In the genomic region with DNA sequence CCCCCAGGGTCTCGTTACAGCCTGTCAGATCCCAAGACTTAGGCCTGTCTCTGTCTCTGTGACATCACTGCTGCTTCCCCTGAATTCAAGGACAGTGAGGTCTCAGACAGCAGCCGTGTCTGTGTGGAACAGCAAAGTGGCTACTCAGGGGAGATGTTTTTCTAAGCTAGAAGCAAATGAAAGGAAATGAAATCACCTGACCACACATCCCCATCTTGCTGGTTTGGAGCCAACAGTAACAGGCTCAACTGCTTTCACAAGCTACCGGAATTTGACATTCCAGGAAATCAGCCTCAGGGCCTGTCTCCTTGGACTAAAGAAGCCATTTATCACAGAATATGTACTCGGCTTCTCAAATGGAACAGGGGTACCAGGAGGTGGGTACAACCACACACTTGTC, we compare ENCODE assay signal across 9 cellular contexts.
DNase-seq lines count a peak whose midpoint lies in the region; ATAC-seq lines count a peak whose summit lies in the region.
"Had no signal": no experiment of that assay in that cellular context is flagged by ENCODE, and none has a peak within 500 bp of the region (broad histone marks: within the 10 kb centered on the region; RNA-seq: fewer than 3 reads in every experiment).

No MANE protein-coding gene starts in this region.

- no peaks in the 10 kb centered on the region for H3K27me3 ChIP-seq in thymus (ENCODE audit: control insufficient read depth, insufficient read depth)

- ATAC-seq in activated T-helper 17 cell treated with anti-CD3 and anti-CD28 coated beads, Interleukin-2, amount 50 U/mL, for 72 hours (replicated peaks): no peak
- ATAC-seq in T-cell (replicated peaks in 1 of 4): no peak
- ATAC-seq in GM21723 (IDR thresholded peaks at IDR 0.05; ENCODE audit: unreplicated experiment): no peak
- ATAC-seq: A549 had no signal

- POLR2A ChIA-PET in T-cell (lab: Charles Lee): no interaction called here

- peak; percentile 28 for DNase-seq in NCI-H82 (lab: John Stamatoyannopoulos, UW)
- no peak for DNase-seq in NCI-H82 treated with DMSO at 0.1 percent for 48 hours (lab: John Stamatoyannopoulos, UW; ENCODE audit: unreplicated experiment)
- peak; percentile 95 for DNase-seq in astrocyte of the hippocampus (ENCODE audit: low read depth, low spot score)
- DNase-seq in islet precursor cell: peak; percentile 95
- DNase-seq in T-cell: no peak

- no peaks in the 10 kb centered on the region for H3K27me3 Mint-ChIP-seq in activated T-helper 17 cell treated with anti-CD3 and anti-CD28 coated beads, Interleukin-2, amount 50 U/mL, for 72 hours
- H3K27me3 Mint-ChIP-seq in T-cell: no peaks in the 10 kb centered on the region

- no peak overlapping the region for H3K27ac Mint-ChIP-seq in activated T-helper 17 cell treated with anti-CD3 and anti-CD28 coated beads, Interleukin-2, amount 50 U/mL, for 72 hours
- no peak overlapping the region for H3K27ac Mint-ChIP-seq in T-cell

- peaks cover 4% of the 10 kb centered on the region for H3K9me3 Mint-ChIP-seq in activated T-helper 17 cell treated with anti-CD3 and anti-CD28 coated beads, Interleukin-2, amount 50 U/mL, for 72 hours
- peaks cover 6 to 18% (median 14%) of the 10 kb centered on the region in 3 donors for H3K9me3 Mint-ChIP-seq in T-cell

- H3K4me1 ChIP-seq in thymus (ENCODE audit: control insufficient read depth, insufficient read depth, low read length): no peaks in the 10 kb centered on the region
- H3K4me1 ChIP-seq: A549 had no signal

- CTCF ChIA-PET in T-cell (lab: Charles Lee): no interaction called here

- H3K27ac ChIP-seq in thymus (ENCODE audit: low read depth): peak overlapping the region; percentile 36

- H3K36me3 Mint-ChIP-seq in activated T-helper 17 cell treated with anti-CD3 and anti-CD28 coated beads, Interleukin-2, amount 50 U/mL, for 72 hours (ENCODE audit: low read depth): peaks cover 29% of the 10 kb centered on the region
- peaks cover 34% of the 10 kb centered on the region for H3K36me3 Mint-ChIP-seq in T-cell

- no peak overlapping the region for H3K4me3 ChIP-seq in thymus (ENCODE audit: low read length)
- H3K4me3 ChIP-seq: A549 had no signal

- H3K4me3 Mint-ChIP-seq in activated T-helper 17 cell treated with anti-CD3 and anti-CD28 coated beads, Interleukin-2, amount 50 U/mL, for 72 hours: no peak overlapping the region
- no peak overlapping the region for H3K4me3 Mint-ChIP-seq in T-cell

- no peaks in the 10 kb centered on the region for H3K4me1 Mint-ChIP-seq in activated T-helper 17 cell treated with anti-CD3 and anti-CD28 coated beads, Interleukin-2, amount 50 U/mL, for 72 hours
- H3K4me1 Mint-ChIP-seq in T-cell: no peaks in the 10 kb centered on the region

- 35% methylated on average over 4 of the region's 4 CpGs for WGBS in thymus

- H3K36me3 ChIP-seq in thymus (ENCODE audit: control insufficient read depth, insufficient read depth): no peaks in the 10 kb centered on the region

- H3K9me3 ChIP-seq in thymus (ENCODE audit: control insufficient read depth): peaks cover 1% of the 10 kb centered on the region
- H3K9me3 ChIP-seq: A549 had no signal

Comparison
In these comparisons a context has a peak if more than half of its experiments do, and no peak if none do; other contexts are left out.
1. DNase-seq: peak in NCI-H82 (single experiment), astrocyte of the hippocampus (single experiment) and islet precursor cell (single experiment); none in NCI-H82 treated with DMSO at 0.1 percent for 48 hours (single experiment) and T-cell (0 of 34).